Comparison of ENCODE assay signal across 8 cellular contexts in the genomic region with DNA sequence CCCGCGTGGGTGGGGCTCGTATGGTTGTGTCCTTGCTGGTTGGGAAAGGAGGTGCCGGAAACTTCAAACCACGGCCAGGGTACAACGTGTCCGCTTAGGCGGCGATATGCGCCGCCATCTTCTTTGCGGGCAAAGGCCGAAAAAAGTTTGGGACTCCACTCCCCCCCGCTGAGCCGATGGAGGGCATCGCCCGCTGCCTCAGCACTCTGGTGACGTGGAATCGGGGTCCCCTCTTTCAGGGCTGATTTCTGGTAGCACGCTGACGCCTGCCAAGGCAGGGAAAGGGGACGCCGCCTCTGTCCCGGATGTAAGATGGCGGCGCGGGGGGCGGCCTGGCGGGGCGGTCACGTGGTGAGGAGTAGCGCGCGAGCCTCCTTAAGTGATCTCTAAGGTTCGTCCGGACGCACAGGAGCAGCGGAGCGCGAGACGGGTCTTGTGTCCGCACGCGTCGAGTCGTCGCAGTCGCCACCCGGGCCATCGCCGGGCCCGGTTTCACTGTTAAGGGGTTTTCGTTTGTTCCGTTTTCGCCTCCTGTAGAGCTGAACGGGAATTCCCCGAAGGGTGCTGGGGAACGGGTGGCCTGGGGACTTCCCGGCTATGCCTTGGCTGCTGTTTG.
DNase-seq lines count a peak whose midpoint lies in the region; ATAC-seq and TF ChIP-seq lines count a peak whose summit lies in the region.

No MANE protein-coding gene starts in this region.

- H3K27ac ChIP-seq in coronary artery = peak overlapping the region; percentile 98 to 99

- peak; percentile 93 for DNase-seq in BE2C
- peak; percentile 30 for DNase-seq in GM19240 (ENCODE audit: insufficient read length, low spot score)
- DNase-seq in NCI-H524 (lab: John Stamatoyannopoulos, UW) = peak; percentile 86 to 91
- DNase-seq in activated CD4-positive, alpha-beta T cell treated with anti-CD3 and anti-CD28 coated beads for 48 hours = peak; percentile 89
- DNase-seq in coronary artery (ENCODE audit: low spot score) = peak; percentile 93
- peak; percentile 91 for DNase-seq in left lobe of liver (ENCODE audit: low spot score)
- peak; percentile 87 for DNase-seq in stimulated activated CD4-positive, alpha-beta T cell treated with anti-CD3 and anti-CD28 coated beads, Interleukin-2, amount 100 ng/mL, for 24 hours

- no peaks in the 10 kb centered on the region for H3K27me3 ChIP-seq in BE2C

- no peaks in the 10 kb centered on the region for H3K36me3 ChIP-seq in BE2C

- no peaks in the 10 kb centered on the region for H3K9me3 ChIP-seq in BE2C

- peaks cover 3% of the 10 kb centered on the region for H3K4me1 ChIP-seq in BE2C

- H3K4me3 ChIP-seq in BE2C (ENCODE audit: low read depth, low read length) (peak overlapping the region; percentile 91), coronary artery (peak overlapping the region; percentile 88)

- no peak for TF ChIP-seq CTCF in BE2C (IDR thresholded peaks at IDR 0.05; ENCODE audit: low read depth, low read length)
- TF ChIP-seq CTCF in coronary artery (IDR thresholded peaks at IDR 0.05) = no peak

- ATAC-seq in HG03457 (IDR thresholded peaks at IDR 0.05; ENCODE audit: unreplicated experiment) (peak; percentile 59), left lobe of liver (peak; percentile 78)

Comparison
In these comparisons a context has a peak if more than half of its experiments do, and no peak if none do; other contexts are left out.
1. Peak in every context shown above with its lines: DNase-seq, ATAC-seq, H3K4me3 ChIP-seq and H3K27ac ChIP-seq.
2. DNase-seq: peak in every context shown above with its lines; median percentile 93 in BE2C; 93 in coronary artery; 91 in left lobe of liver; 89 in activated CD4-positive, alpha-beta T cell treated with anti-CD3 and anti-CD28 coated beads for 48 hours; 88 in NCI-H524; 87 in stimulated activated CD4-positive, alpha-beta T cell treated with anti-CD3 and anti-CD28 coated beads, Interleukin-2, amount 100 ng/mL, for 24 hours; 30 in GM19240.